ENCODE assay signal across 8 cellular contexts in the genomic region with DNA sequence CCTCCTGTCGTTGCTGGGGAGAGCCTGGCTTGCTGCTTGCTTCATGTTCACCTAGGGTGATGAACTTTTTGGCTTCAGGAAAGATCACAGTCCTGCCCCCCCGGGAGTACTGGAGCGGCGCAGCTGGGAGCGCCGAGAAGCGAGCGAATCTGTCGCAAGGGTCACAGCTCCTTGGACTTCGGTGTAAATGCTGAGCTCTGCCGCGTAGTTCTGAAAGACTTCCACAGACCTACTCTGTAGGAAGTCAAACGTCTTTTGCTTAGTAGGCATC. TPM values are rescaled to one million over a fixed set of nuclear protein-coding genes. Genes with fewer than 3 reads are reported as not detected.
DNase-seq lines count a peak whose midpoint lies in the region; TF ChIP-seq lines count a peak whose summit lies in the region.

No MANE protein-coding gene starts in this region.

- no peaks in the 10 kb centered on the region for H3K4me1 ChIP-seq in urinary bladder (ENCODE audit: insufficient read depth)

- H3K4me3 ChIP-seq in GM06990 (replicated peaks; ENCODE audit: low read depth, low read length) (peak overlapping the region; percentile 75), urinary bladder (ENCODE audit: low read depth, low read length) (peak overlapping the region; percentile 73)

- no peaks in the 10 kb centered on the region for H3K27me3 ChIP-seq in GM06990 (replicated peaks; ENCODE audit: control insufficient read depth, insufficient read depth, low read length)

- DNase-seq in GM06990 (ENCODE audit: extremely low read depth, insufficient read length) (peak; percentile 38), NCI-H69 (lab: John Stamatoyannopoulos, UW) (peak; percentile 70), medulla oblongata (ENCODE audit: extremely low spot score) (peak; percentile 40), NCI-H1436 treated with DMSO at 0.1 percent for 48 hours (lab: John Stamatoyannopoulos, UW) (no peak), 8988T (no peak), AG20443 (ENCODE audit: low spot score) (no peak)

- TF ChIP-seq CTCF in GM06990 (IDR thresholded peaks at IDR 0.05; ENCODE audit: insufficient read depth, low read length, poor library complexity, severe bottlenecking): no peak

- WGBS in urinary bladder: under 1% methylated on average over 13 of the region's 13 CpGs

- H3K27ac ChIP-seq in cingulate gyrus (ENCODE audit: low read depth, low read length) (peak overlapping the region; percentile 80), urinary bladder (ENCODE audit: low read depth) (peak overlapping the region; percentile 85)

- peaks cover 8% of the 10 kb centered on the region for H3K36me3 ChIP-seq in GM06990 (ENCODE audit: control insufficient read depth, insufficient read depth, low read length)
- H3K36me3 ChIP-seq in urinary bladder (ENCODE audit: insufficient read depth): no peaks in the 10 kb centered on the region

RNA-seq across cellular contexts. Expression of a gene that starts 2.7 kb away (rescaled TPM):
- 8.0 TPM for total RNA-seq in urinary bladder
- 25.2 TPM for polyA plus RNA-seq in urinary bladder

RNA-seq across cellular contexts. Expression of a gene that starts 10.3 kb away (rescaled TPM):
- 53.9 TPM for total RNA-seq in urinary bladder
- polyA plus RNA-seq in urinary bladder: 51.2 TPM

Comparison
In these comparisons a context has a peak if more than half of its experiments do, and no peak if none do; other contexts are left out.
1. DNase-seq: peak in GM06990 (single experiment), NCI-H69 (single experiment) and medulla oblongata (single experiment); none in NCI-H1436 treated with DMSO at 0.1 percent for 48 hours (single experiment), 8988T (single experiment) and AG20443 (single experiment).